ENCODE assay signal across 9 cellular contexts in genomic region chr7:138752568-138753518, GRCh38. TPM values are rescaled to one million over a fixed set of nuclear protein-coding genes. Genes with fewer than 3 reads are reported as not detected.
DNase-seq lines count a peak whose midpoint lies in the region; ATAC-seq and TF ChIP-seq lines count a peak whose summit lies in the region.
"Had no signal": no experiment of that assay in that cellular context is flagged by ENCODE, and none has a peak within 500 bp of the region (broad histone marks: within the 10 kb centered on the region; RNA-seq: fewer than 3 reads in every experiment).

No MANE protein-coding gene starts in this region.

- H3K4me3 Mint-ChIP-seq in memory B cell = no peak overlapping the region

- no peak for TF ChIP-seq CTCF in suprapubic skin (IDR thresholded peaks at IDR 0.05)

- H3K27me3 Mint-ChIP-seq in memory B cell = peaks cover 9% of the 10 kb centered on the region

- H3K4me1 ChIP-seq in suprapubic skin = peaks cover 9% of the 10 kb centered on the region
- H3K4me1 ChIP-seq in Karpas-422 (ENCODE audit: low read length) = 0 out of 2 replicates have a peak, but pooled peaks cover 5% of the 10 kb centered on the region

- H3K4me2 ChIP-seq in Karpas-422 (ENCODE audit: low read depth, low read length, poor library complexity, severe bottlenecking) = no peak overlapping the region

- WGBS in suprapubic skin = 61% methylated on average over 18 of the region's 20 CpGs

- no peak overlapping the region for H3K9ac ChIP-seq in Karpas-422 (ENCODE audit: low read length)

- H3K4me3 ChIP-seq in suprapubic skin = no peak overlapping the region
- H3K4me3 ChIP-seq in Karpas-422 (ENCODE audit: low read length) = no peak overlapping the region

- H3K79me2 ChIP-seq in Karpas-422 (ENCODE audit: low read length) = no peaks in the 10 kb centered on the region

- H3K9me3 Mint-ChIP-seq in memory B cell = no peaks in the 10 kb centered on the region

- no peak overlapping the region for H3K27ac Mint-ChIP-seq in memory B cell

- no peaks in the 10 kb centered on the region for H3K9me2 ChIP-seq in Karpas-422 (replicated peaks; ENCODE audit: insufficient read depth, low read length)

- TF ChIP-seq EP300 in suprapubic skin (IDR thresholded peaks at IDR 0.05) = no peak

- DNase-seq in RPMI7951 (ENCODE audit: low read depth) (peak; percentile 80), memory B cell (ENCODE audit: low spot score in 2 of 2) (peak; percentile 5 to 10), suprapubic skin (ENCODE audit: low spot score in 2 of 2) (peak; percentile 73 to 85), NCI-H526 treated with DMSO at 0.1 percent for 48 hours (lab: John Stamatoyannopoulos, UW) (no peak), Karpas-422 (no peak)
- peak; percentile 87 for DNase-seq in activated gamma-delta T cell treated with anti-CD3 and anti-CD28 coated beads, Interleukin-2, amount 50 U/mL, for 16 hours (ENCODE audit: low read depth)

- H3K9me3 ChIP-seq in suprapubic skin = no peaks in the 10 kb centered on the region
- H3K9me3 ChIP-seq in Karpas-422 (ENCODE audit: low read length) = no peaks in the 10 kb centered on the region

- H3K36me3 Mint-ChIP-seq in memory B cell = no peaks in the 10 kb centered on the region

- TF ChIP-seq POLR2A in suprapubic skin (IDR thresholded peaks at IDR 0.05) = no peak

- H3K36me3 ChIP-seq in suprapubic skin = no peaks in the 10 kb centered on the region
- no peaks in the 10 kb centered on the region for H3K36me3 ChIP-seq in Karpas-422 (ENCODE audit: insufficient read depth, low read length)

- no peak overlapping the region for H2AFZ ChIP-seq in Karpas-422 (ENCODE audit: low read length)

- H3K27me3 ChIP-seq in suprapubic skin (no peaks in the 10 kb centered on the region), Karpas-422 (ENCODE audit: low read length) (no peaks in the 10 kb centered on the region)

- no peaks in the 10 kb centered on the region for H3K4me1 Mint-ChIP-seq in memory B cell

- H3K27ac ChIP-seq in suprapubic skin (peak overlapping the region; percentile 56), Karpas-422 (ENCODE audit: low read length) (no peak overlapping the region)

- H4K20me1 ChIP-seq in Karpas-422 (ENCODE audit: insufficient read depth, low read depth, low read length) = no peaks in the 10 kb centered on the region

- ATAC-seq in GM19023 (IDR thresholded peaks at IDR 0.05; ENCODE audit: unreplicated experiment) (peak; percentile 68), HG03196 (IDR thresholded peaks at IDR 0.05; ENCODE audit: unreplicated experiment) (peak; percentile 89), memory B cell (ENCODE audit: low read depth) (peak; percentile 87)

RNA-seq across cellular contexts. Expression of gene TMEM213, which starts 45.0 kb away (rescaled TPM):
- not detected in 2 replicates for total RNA-seq in RPMI7951 (2014; rRNA removed; shearing (Covaris generic))
- 10 to 100 TPM; 11.4 to 20.8 (median 14.8) TPM for total RNA-seq in suprapubic skin
- not detected in 2 replicates for total RNA-seq in Karpas-422 (2014; rRNA removed; shearing (Covaris generic); ENCODE audit: low replicate concordance)

RNA-seq across cellular contexts. Expression of gene ATP6V0A4, which starts 45.2 kb away (rescaled TPM):
- total RNA-seq in RPMI7951 (2014; rRNA removed; shearing (Covaris generic)) = not detected in 2 replicates
- 10 to 100 TPM; 16.6 to 37.2 (median 28.4) TPM for total RNA-seq in suprapubic skin
- not detected in 2 replicates for total RNA-seq in Karpas-422 (2014; rRNA removed; shearing (Covaris generic); ENCODE audit: low replicate concordance)

RNA-seq across cellular contexts. Expression of gene SVOPL, which starts 51.7 kb away (rescaled TPM):
- total RNA-seq in RPMI7951 (2014; rRNA removed; shearing (Covaris generic)) = not detected in 2 replicates
- total RNA-seq in suprapubic skin = 1 to 10 TPM in 1 of 4 donors, under 1 TPM in 2, not detected in 1; 0.19 to 1.9 (median 0.86) TPM
- total RNA-seq in Karpas-422 (2014; rRNA removed; shearing (Covaris generic); ENCODE audit: low replicate concordance) = not detected in 2 replicates
- total RNA-seq: T-helper 1 cell treated with Interleukin-12 subunit alpha and Interleukin-12 subunit beta and Interleukin-4 antibody, amounts not matched to agents 30 ng/mL and 1 ng/mL, for 36 hours had no signal

Comparison
In these comparisons a context has a peak if more than half of its experiments do, and no peak if none do; other contexts are left out.
1. DNase-seq: peak in RPMI7951 (single experiment), activated gamma-delta T cell treated with anti-CD3 and anti-CD28 coated beads, Interleukin-2, amount 50 U/mL, for 16 hours (single experiment), memory B cell (2 of 2) and suprapubic skin (2 of 2); none in NCI-H526 treated with DMSO at 0.1 percent for 48 hours (single experiment) and Karpas-422 (single experiment).
2. RNA of gene TMEM213, which starts 45.0 kb away (total RNA-seq): 11.4 to 20.8 TPM in suprapubic skin; not detected in RPMI7951 and not detected in Karpas-422; every median in the first group is over 10 times any median in the second.
3. RNA of gene ATP6V0A4, which starts 45.2 kb away (total RNA-seq): 16.6 to 37.2 TPM in suprapubic skin; not detected in RPMI7951 and not detected in Karpas-422; every median in the first group is over 10 times any median in the second.
4. Peak in every context shown above with its lines, with median percentiles within 50 percentile points of each other: ATAC-seq.